ENCODE assay signal across 8 cellular contexts in genomic region chr3:177596822-177597271, GRCh38.
DNase-seq lines count a peak whose midpoint lies in the region; ATAC-seq and TF ChIP-seq lines count a peak whose summit lies in the region.

No MANE protein-coding gene starts in this region.

- no peak for DNase-seq in CD8-positive, alpha-beta memory T cell
- DNase-seq in NCI-H345 (lab: John Stamatoyannopoulos, UW) (peak; percentile 35), dorsolateral prefrontal cortex (peak in 1 of 10 donors; percentile 46), occipital lobe (lab: John Stamatoyannopoulos, UW) (peak; percentile 43), hippocampal formation (lab: John Stamatoyannopoulos, UW) (no peak)
- DNase-seq in stimulated activated CD4-positive, alpha-beta T cell treated with anti-CD3 and anti-CD28 coated beads, Interleukin-2, amount 100 ng/mL, for 48 hours, result no peak

- TF ChIP-seq CTCF in dorsolateral prefrontal cortex (IDR thresholded peaks at IDR 0.05 in 54 of 56, conservative IDR thresholded peaks at IDR 0.05 in 2 of 56; ENCODE audit: low read depth in 1 of 56, partially characterized antibody in 56 of 56), result no peak

- no peaks in the 10 kb centered on the region for H3K27me3 Mint-ChIP-seq in CD8-positive, alpha-beta memory T cell

- H3K27ac Mint-ChIP-seq in CD8-positive, alpha-beta memory T cell, result peak overlapping the region; percentile 75 to 97 (median 94)

- ATAC-seq in GM19395 (IDR thresholded peaks at IDR 0.05; ENCODE audit: unreplicated experiment) (no peak), GM21390 (IDR thresholded peaks at IDR 0.05; ENCODE audit: unreplicated experiment) (no peak)

- no peaks in the 10 kb centered on the region for H3K36me3 ChIP-seq in CD8-positive, alpha-beta memory T cell (ENCODE audit: insufficient read depth, low read length)

- H3K36me3 Mint-ChIP-seq in CD8-positive, alpha-beta memory T cell, result no peaks in the 10 kb centered on the region

- intact Hi-C loops in dorsolateral prefrontal cortex (cut with DNase I), result no loop called here

- H3K4me1 Mint-ChIP-seq in CD8-positive, alpha-beta memory T cell, result peaks cover 78 to 91% (median 88%) of the 10 kb centered on the region in 3 donors

- peak overlapping the region; percentile 7 for H3K4me3 ChIP-seq in CD8-positive, alpha-beta memory T cell (ENCODE audit: low read length)
- peak overlapping the region in 2 of 59 donors; percentile 12 to 41 for H3K4me3 ChIP-seq in dorsolateral prefrontal cortex

- POLR2A ChIA-PET in CD8-positive, alpha-beta memory T cell (lab: Charles Lee), result interaction anchor here (0.6 to 2.3 kb wide), 2 partner anchors 10 to 399 kb away, joined by 3 to 13 read pairs; partner anchors contain the start of gene TBL1XR1

- peak overlapping the region in 6 of 7 donors; percentile 41 to 78 (median 74) for H3K4me3 Mint-ChIP-seq in CD8-positive, alpha-beta memory T cell

- H3K27ac ChIP-seq in CD8-positive, alpha-beta memory T cell (ENCODE audit: low read depth, low read length), result no peak overlapping the region
- H3K27ac ChIP-seq in dorsolateral prefrontal cortex, result peak overlapping the region in 55 of 59 donors; percentile 2 to 91 (median 75)

- H3K4me1 ChIP-seq in CD8-positive, alpha-beta memory T cell (ENCODE audit: insufficient read depth, low read length), result peaks cover 62% of the 10 kb centered on the region

- no peaks in the 10 kb centered on the region for H3K9me3 Mint-ChIP-seq in CD8-positive, alpha-beta memory T cell

- no peaks in the 10 kb centered on the region for H3K27me3 ChIP-seq in CD8-positive, alpha-beta memory T cell (ENCODE audit: insufficient read depth, low read length, poor library complexity, severe bottlenecking)
- H3K27me3 ChIP-seq in dorsolateral prefrontal cortex, result no peaks in the 10 kb centered on the region

- H3K9me3 ChIP-seq in CD8-positive, alpha-beta memory T cell (ENCODE audit: low read length), result no peaks in the 10 kb centered on the region

- CTCF ChIA-PET in CD8-positive, alpha-beta memory T cell (lab: Charles Lee), result interaction anchor here (3.2 kb wide), 1 partner anchor 236 kb away, joined by 14 read pairs; no protein-coding TSS in a partner anchor

Comparison
In these comparisons a context has a peak if more than half of its experiments do, and no peak if none do; other contexts are left out.
1. DNase-seq: peak in NCI-H345 (single experiment) and occipital lobe (single experiment); none in CD8-positive, alpha-beta memory T cell (0 of 5), hippocampal formation (0 of 2) and stimulated activated CD4-positive, alpha-beta T cell treated with anti-CD3 and anti-CD28 coated beads, Interleukin-2, amount 100 ng/mL, for 48 hours (0 of 2).